9 cellular contexts compared by ENCODE assay signal in genomic region chr3:23959147-23959900, GRCh38. TPM values are rescaled to one million over a fixed set of nuclear protein-coding genes. Genes with fewer than 3 reads are reported as not detected.
A peak's percentile ranks its signal among the peaks of the same experiment; 100 is the strongest.
DNase-seq lines count a peak whose midpoint lies in the region; ATAC-seq and TF ChIP-seq lines count a peak whose summit lies in the region.
"Had no signal": no experiment of that assay in that cellular context is flagged by ENCODE, and none has a peak within 500 bp of the region (broad histone marks: within the 10 kb centered on the region; RNA-seq: fewer than 3 reads in every experiment).

No MANE protein-coding gene starts in this region.

- no peak overlapping the region for H3K14ac ChIP-seq in mesenchymal stem cell (ENCODE audit: low read length in 2 of 2)

- no peak overlapping the region for H4K91ac ChIP-seq in mesenchymal stem cell (ENCODE audit: low read length)

- H4K8ac ChIP-seq in mesenchymal stem cell (ENCODE audit: low read length), result no peak overlapping the region

- H3K4me1 ChIP-seq in mesenchymal stem cell (ENCODE audit: control insufficient read depth, insufficient read depth, low read depth, low read length), result peaks cover 1% of the 10 kb centered on the region

- in situ Hi-C loops in astrocyte of the spinal cord (cut with HindIII; ENCODE audit: low sequenced_read_pairs), result no loop called here

- H3K27ac ChIP-seq in C4-2B (peak overlapping the region; percentile 77), mesenchymal stem cell (ENCODE audit: low read length, poor library complexity, severe bottlenecking) (no peak overlapping the region)

- no peak overlapping the region for H2BK5ac ChIP-seq in mesenchymal stem cell (ENCODE audit: low read depth, low read length, poor library complexity, severe bottlenecking)

- DNase-seq in astrocyte of the spinal cord (ENCODE audit: low read depth, low spot score), result peak; percentile 87
- DNase-seq in mesenchymal stem cell, result peak; percentile 90
- DNase-seq in NCI-H2107 treated with DMSO at 0.1 percent for 48 hours (lab: John Stamatoyannopoulos, UW; ENCODE audit: unreplicated experiment), result no peak
- DNase-seq in DMS79 (lab: John Stamatoyannopoulos, UW), result no peak
- DNase-seq in NCI-H2227 treated with DMSO at 0.1 percent for 48 hours (lab: John Stamatoyannopoulos, UW), result no peak
- DNase-seq: heart right ventricle had no signal

- H3K4ac ChIP-seq in mesenchymal stem cell (ENCODE audit: low read depth in 1 of 2, low read length in 2 of 2), result no peak overlapping the region

- no peak overlapping the region for H2BK12ac ChIP-seq in mesenchymal stem cell (ENCODE audit: low read length in 2 of 2)

- no peak overlapping the region for H2AK5ac ChIP-seq in mesenchymal stem cell (ENCODE audit: low read length, severe bottlenecking)

- TF ChIP-seq CTCF in C4-2B (conservative IDR thresholded peaks at IDR 0.05), result no peak
- TF ChIP-seq CTCF in astrocyte of the spinal cord (IDR thresholded peaks at IDR 0.05; ENCODE audit: low read depth, low read length), result no peak

- H3K36me3 ChIP-seq in mesenchymal stem cell (ENCODE audit: control insufficient read depth in 1 of 2, insufficient read depth in 2 of 2, low read depth in 1 of 2, low read length in 2 of 2), result peaks cover 5 to 69% of the 10 kb centered on the region in 2 experiments

- H3K18ac ChIP-seq in mesenchymal stem cell (ENCODE audit: low read depth in 1 of 2, low read length in 2 of 2), result no peak overlapping the region

- no peaks in the 10 kb centered on the region for H3K27me3 ChIP-seq in mesenchymal stem cell (ENCODE audit: control insufficient read depth in 1 of 2, insufficient read depth in 1 of 2, low read length in 2 of 2)
- H3K27me3 ChIP-seq: heart right ventricle had no signal

- H2BK15ac ChIP-seq in mesenchymal stem cell (ENCODE audit: low read depth, poor library complexity, severe bottlenecking), result no peak overlapping the region

- H3K23ac ChIP-seq in mesenchymal stem cell (ENCODE audit: low read length in 2 of 2), result no peak overlapping the region

- 18% methylated on average over 3 of the region's 6 CpGs for WGBS in mesenchymal stem cell

- no peak overlapping the region for H2BK120ac ChIP-seq in mesenchymal stem cell (ENCODE audit: low read depth, low read length)

- no peak overlapping the region for H3K4me2 ChIP-seq in mesenchymal stem cell (ENCODE audit: low read length, poor library complexity, severe bottlenecking)

- no peaks in the 10 kb centered on the region for H3K9me3 ChIP-seq in mesenchymal stem cell (ENCODE audit: control insufficient read depth, low read length)
- H3K9me3 ChIP-seq: heart right ventricle had no signal

- H2AFZ ChIP-seq in mesenchymal stem cell (ENCODE audit: low read depth, low read length), result no peak overlapping the region

- H3K9ac ChIP-seq in mesenchymal stem cell (ENCODE audit: low read length), result no peak overlapping the region

- H3K4me3 ChIP-seq in astrocyte of the spinal cord (ENCODE audit: low read depth, low read length) (no peak overlapping the region), mesenchymal stem cell (ENCODE audit: insufficient read depth in 1 of 2, low read depth in 1 of 2, low read length in 2 of 2) (no peak overlapping the region)
- H3K4me3 ChIP-seq: heart right ventricle had no signal

- H3K79me1 ChIP-seq in mesenchymal stem cell (replicated peaks; ENCODE audit: low read length, poor library complexity, severe bottlenecking), result peaks cover 2% of the 10 kb centered on the region

- ATAC-seq in HG03432 (IDR thresholded peaks at IDR 0.05; ENCODE audit: unreplicated experiment), result peak; percentile 56
- ATAC-seq in GM21526 (IDR thresholded peaks at IDR 0.05; ENCODE audit: low FRiP score, unreplicated experiment), result no peak

RNA-seq across cellular contexts. Expression of gene NR1D2, which starts 14.2 kb away (rescaled TPM):
- polyA plus RNA-seq in mesenchymal stem cell (2013, experiment 1 of 2), result 11.5 TPM
- polyA plus RNA-seq in mesenchymal stem cell (2013, experiment 2 of 2), result 12.7 TPM

RNA-seq across cellular contexts. Expression of gene RPL15, which starts 42.4 kb away (rescaled TPM):
- polyA plus RNA-seq in mesenchymal stem cell (2013, experiment 1 of 2), result 2,527 TPM
- 2,464 TPM for polyA plus RNA-seq in mesenchymal stem cell (2013, experiment 2 of 2)

RNA-seq across cellular contexts. Expression of gene NKIRAS1, which starts 42.5 kb away (rescaled TPM):
- polyA plus RNA-seq in mesenchymal stem cell (2013, experiment 1 of 2), result 6.8 TPM
- polyA plus RNA-seq in mesenchymal stem cell (2013, experiment 2 of 2), result 7.0 TPM

Comparison
In these comparisons a context has a peak if more than half of its experiments do, and no peak if none do; other contexts are left out.
1. DNase-seq: peak in astrocyte of the spinal cord (single experiment) and mesenchymal stem cell (single experiment); none in NCI-H2107 treated with DMSO at 0.1 percent for 48 hours (single experiment), DMS79 (single experiment) and NCI-H2227 treated with DMSO at 0.1 percent for 48 hours (single experiment).